ENCODE assay signal across 8 cellular contexts in genomic region chr16:31476305-31477219, GRCh38. TPM values are rescaled to one million over a fixed set of nuclear protein-coding genes. Genes with fewer than 3 reads are reported as not detected.
DNase-seq lines count a peak whose midpoint lies in the region; ATAC-seq and TF ChIP-seq lines count a peak whose summit lies in the region.

No MANE protein-coding gene starts in this region.

- peak overlapping the region; percentile 50 for H3K27ac Mint-ChIP-seq in activated naive CD8-positive, alpha-beta T cell
- no peak overlapping the region for H3K27ac Mint-ChIP-seq in chondrocyte (ENCODE audit: unreplicated experiment)

- peak overlapping the region; percentile 31 to 51 for H3K4me3 ChIP-seq in left lung

- peaks cover 2% of the 10 kb centered on the region for H3K27me3 Mint-ChIP-seq in activated naive CD8-positive, alpha-beta T cell
- H3K27me3 Mint-ChIP-seq in chondrocyte (ENCODE audit: low read depth), result no peaks in the 10 kb centered on the region

- ATAC-seq in HG02759 (IDR thresholded peaks at IDR 0.05; ENCODE audit: unreplicated experiment) (peak; percentile 69), left lung (peak; percentile 80), HG03097 (IDR thresholded peaks at IDR 0.05; ENCODE audit: low FRiP score, unreplicated experiment) (no peak)

- no peaks in the 10 kb centered on the region for H3K36me3 ChIP-seq in ES-I3 (ENCODE audit: insufficient read depth, low read length)
- H3K36me3 ChIP-seq in left lung, result peaks cover 0 to 50% of the 10 kb centered on the region in 2 donors

- peak overlapping the region; percentile 83 for H3K4me3 Mint-ChIP-seq in activated naive CD8-positive, alpha-beta T cell
- H3K4me3 Mint-ChIP-seq in chondrocyte (ENCODE audit: unreplicated experiment), result no peak overlapping the region

- intact Hi-C loops in left lung (cut with DNase I), result no loop called here

- peak; percentile 52 for DNase-seq in SK-N-DZ (ENCODE audit: low spot score)
- DNase-seq in left lung, result peak; percentile 92 to 97
- DNase-seq in stimulated activated CD4-positive, alpha-beta T cell treated with anti-CD3 and anti-CD28 coated beads, TNF-alpha, amount 100 ng/mL, for 48 hours (ENCODE audit: low read depth in 3 of 3), result peak; percentile 79 to 98 (median 81)
- DNase-seq in chondrocyte (ENCODE audit: low spot score), result no peak

- no peaks in the 10 kb centered on the region for H3K9me3 Mint-ChIP-seq in activated naive CD8-positive, alpha-beta T cell (ENCODE audit: low read depth)
- no peaks in the 10 kb centered on the region for H3K9me3 Mint-ChIP-seq in chondrocyte (ENCODE audit: low read depth)

- H3K9me3 ChIP-seq in ES-I3 (ENCODE audit: control insufficient read depth, insufficient read depth, low read length) (no peaks in the 10 kb centered on the region; the same call in 1 of the 2 replicates), left lung (no peaks in the 10 kb centered on the region)

- H3K36me3 Mint-ChIP-seq in activated naive CD8-positive, alpha-beta T cell, result no peaks in the 10 kb centered on the region
- H3K36me3 Mint-ChIP-seq in chondrocyte (ENCODE audit: low read depth), result peaks cover 38% of the 10 kb centered on the region

- no peaks in the 10 kb centered on the region; the same call in 1 of the 2 replicates for H3K4me1 ChIP-seq in ES-I3 (ENCODE audit: insufficient read depth, low read length)
- peaks cover 9 to 60% of the 10 kb centered on the region in 2 donors for H3K4me1 ChIP-seq in left lung

- peaks cover 18% of the 10 kb centered on the region for H3K4me1 Mint-ChIP-seq in activated naive CD8-positive, alpha-beta T cell (ENCODE audit: low read depth)
- H3K4me1 Mint-ChIP-seq in chondrocyte (ENCODE audit: low read depth), result peaks cover 53% of the 10 kb centered on the region

- peak overlapping the region; percentile 80 to 84 for H3K27ac ChIP-seq in left lung

- H3K9ac ChIP-seq in ES-I3 (ENCODE audit: low read depth, low read length), result peak overlapping the region; percentile 84; the same call in 1 of the 2 replicates

- H3K27me3 ChIP-seq in left lung, result peaks cover 0 to 15% of the 10 kb centered on the region in 2 donors

- TF ChIP-seq CTCF in left lung (IDR thresholded peaks at IDR 0.05) (no peak), chondrocyte (IDR thresholded peaks at IDR 0.05) (no peak)

RNA-seq across cellular contexts. Expression of gene TGFB1I1, which starts 4.6 kb away (rescaled TPM):
- polyA plus RNA-seq in SK-N-DZ (2014; cell fraction: cytosol; rRNA removed), result 5.1 and 8.2 TPM in 2 replicates
- polyA plus RNA-seq in SK-N-DZ (2014; cell fraction: nucleus; rRNA removed), result 5.6 and 24.8 TPM in 2 replicates
- total RNA-seq in left lung, result 10 to 100 TPM; 49.3 to 70.3 TPM
- total RNA-seq in chondrocyte, result 124 to 224 TPM (median 221 TPM) in 3 replicates

RNA-seq across cellular contexts. Expression of gene SLC5A2, which starts 6.4 kb away (rescaled TPM):
- 0.09 and 0.36 TPM in 2 replicates for polyA plus RNA-seq in SK-N-DZ (2014; cell fraction: cytosol; rRNA removed)
- 0.15 and 1.3 TPM in 2 replicates for polyA plus RNA-seq in SK-N-DZ (2014; cell fraction: nucleus; rRNA removed)
- total RNA-seq in left lung (1 to 10 TPM in 1 of 2 donors, under 1 TPM in 1; 0.92 to 1.4 TPM), chondrocyte (not detected in 3 replicates)

RNA-seq across cellular contexts. Expression of gene ARMC5, which starts 17.3 kb away (rescaled TPM):
- 15.0 and 20.6 TPM in 2 replicates for polyA plus RNA-seq in SK-N-DZ (2014; cell fraction: cytosol; rRNA removed)
- polyA plus RNA-seq in SK-N-DZ (2014; cell fraction: nucleus; rRNA removed), result 26.7 and 32.3 TPM in 2 replicates
- 10 to 100 TPM in 1 of 2 donors, 1 to 10 TPM in 1; 8.5 to 10.1 TPM for total RNA-seq in left lung
- total RNA-seq in chondrocyte, result 12.2 to 13.2 TPM (median 12.4 TPM) in 3 replicates

RNA-seq across cellular contexts. Expression of gene RUSF1, which starts 31.6 kb away (rescaled TPM):
- polyA plus RNA-seq in SK-N-DZ (2014; cell fraction: cytosol; rRNA removed), result 53.3 and 56.4 TPM in 2 replicates
- 228 and 233 TPM in 2 replicates for polyA plus RNA-seq in SK-N-DZ (2014; cell fraction: nucleus; rRNA removed)
- total RNA-seq in left lung, result 10 to 100 TPM; 58.2 to 67.4 TPM
- 52.7 to 67.5 TPM (median 58.3 TPM) in 3 replicates for total RNA-seq in chondrocyte

RNA-seq across cellular contexts. Expression of gene ZNF843, which starts 34.0 kb away (rescaled TPM):
- polyA plus RNA-seq in SK-N-DZ (2014; cell fraction: cytosol; rRNA removed), result 0.25 and 0.42 TPM in 2 replicates
- not detected in 2 replicates for polyA plus RNA-seq in SK-N-DZ (2014; cell fraction: nucleus; rRNA removed)
- 1 to 10 TPM; 1.5 to 1.6 TPM for total RNA-seq in left lung
- 2.3 to 3.7 TPM (median 2.8 TPM) in 3 replicates for total RNA-seq in chondrocyte
